18 cellular contexts compared by ENCODE assay signal in genomic region chr4:100984901-100985300, GRCh38.
DNase-seq lines count a peak whose midpoint lies in the region; ATAC-seq and TF ChIP-seq lines count a peak whose summit lies in the region.
"Had no signal": no experiment of that assay in that cellular context is flagged by ENCODE, and none has a peak within 500 bp of the region (broad histone marks: within the 10 kb centered on the region; RNA-seq: fewer than 3 reads in every experiment).

No MANE protein-coding gene starts in this region.

- DNase-seq in EL (peak; percentile 65), RPMI7951 (ENCODE audit: low read depth) (peak; percentile 59), fibroblast of gingiva (ENCODE audit: low read depth) (peak; percentile 31), non-pigmented ciliary epithelial cell (ENCODE audit: low read depth) (peak; percentile 63), spleen (no peak), NOMO-1 treated with dmso at 0.1 percent for 144 hours (lab: John Stamatoyannopoulos, UW; ENCODE audit: unreplicated experiment) (no peak)
- DNase-seq: activated CD4-positive, alpha-beta T cell treated with anti-CD3 and anti-CD28 coated beads, Interleukin-2, amount 10 ng/mL, durations not matched to agents 7 days and 5 days; activated T-cell treated with anti-CD3 and anti-CD28 coated beads, Interleukin-2, amount 50 U/mL, for 72 hours; DND-41; dorsolateral prefrontal cortex; gastrocnemius medialis; NCI-H146; NCI-H774; stimulated activated CD8-positive, alpha-beta memory T cell treated with anti-CD3 and anti-CD28 coated beads, Interleukin-4, amount 100 ng/mL, for 48 hours; trophoblast cell had no signal

- ATAC-seq in HG02885 (IDR thresholded peaks at IDR 0.05; ENCODE audit: poor library complexity, unreplicated experiment) = no peak
- ATAC-seq in GM19023 (IDR thresholded peaks at IDR 0.05; ENCODE audit: unreplicated experiment) = no peak
- ATAC-seq: activated T-cell treated with anti-CD3 and anti-CD28 coated beads, Interleukin-2, amount 50 U/mL, for 72 hours; gastrocnemius medialis; Right ventricle myocardium inferior had no signal

- TF ChIP-seq POLR2A in spleen (IDR thresholded peaks at IDR 0.05) = no peak

- H3K9me3 ChIP-seq in spleen = no peaks in the 10 kb centered on the region
- H3K9me3 ChIP-seq: gastrocnemius medialis had no signal

- no peak overlapping the region for H3K4me3 ChIP-seq in spleen
- H3K4me3 ChIP-seq: dorsolateral prefrontal cortex, gastrocnemius medialis had no signal

- peaks cover 0 to 13% (median 0%) of the 10 kb centered on the region in 6 donors for H3K4me1 ChIP-seq in spleen

- H3K27me3 ChIP-seq in spleen (replicated peaks in 1 of 7) = no peaks in the 10 kb centered on the region
- H3K27me3 ChIP-seq: dorsolateral prefrontal cortex, gastrocnemius medialis had no signal

- intact Hi-C loops in spleen (cut with DNase I; ENCODE audit: low total_unique reads) = no loop called here

- no peak for TF ChIP-seq CTCF in spleen (IDR thresholded peaks at IDR 0.05 in 8 of 11, conservative IDR thresholded peaks at IDR 0.05 in 3 of 11)

- H3K27ac ChIP-seq in spleen = no peak overlapping the region
- H3K27ac ChIP-seq: dorsolateral prefrontal cortex, gastrocnemius medialis had no signal

- H3K36me3 ChIP-seq in spleen = no peaks in the 10 kb centered on the region
- H3K36me3 ChIP-seq: gastrocnemius medialis had no signal

Comparison
In these comparisons a context has a peak if more than half of its experiments do, and no peak if none do; other contexts are left out.
1. DNase-seq: peak in EL (single experiment), RPMI7951 (single experiment), fibroblast of gingiva (single experiment) and non-pigmented ciliary epithelial cell (single experiment); none in spleen (single experiment) and NOMO-1 treated with dmso at 0.1 percent for 144 hours (single experiment).